5 cellular contexts compared by ENCODE assay signal in genomic region chr20:1420066-1420465, GRCh38.
"Had no signal": no experiment of that assay in that cellular context is flagged by ENCODE, and none has a peak within 500 bp of the region (broad histone marks: within the 10 kb centered on the region; RNA-seq: fewer than 3 reads in every experiment).

No MANE protein-coding gene starts in this region.

- H3K4me3 Mint-ChIP-seq: GM23338, H9, IgD-negative memory B cell had no signal

- H3K27ac Mint-ChIP-seq: GM23338, H9, IgD-negative memory B cell had no signal

- DNase-seq: H9, HCEC 1CT had no signal

- H3K27ac ChIP-seq: HL-60 had no signal

- H3K36me3 Mint-ChIP-seq: IgD-negative memory B cell had no signal

- H3K4me2 ChIP-seq: GM23338 had no signal

- H3K27me3 Mint-ChIP-seq: IgD-negative memory B cell had no signal

- H3K4me3 ChIP-seq: GM23338 had no signal

- H2AFZ ChIP-seq: GM23338 had no signal
